ENCODE assay signal across 13 cellular contexts in genomic region chr4:159271857-159272256, GRCh38.
DNase-seq lines count a peak whose midpoint lies in the region; ATAC-seq, FAIRE-seq and TF ChIP-seq lines count a peak whose summit lies in the region.
"Had no signal": no experiment of that assay in that cellular context is flagged by ENCODE, and none has a peak within 500 bp of the region (broad histone marks: within the 10 kb centered on the region; RNA-seq: fewer than 3 reads in every experiment).

No MANE protein-coding gene starts in this region.

- peak; percentile 36 for DNase-seq in Ammon's horn (ENCODE audit: low spot score)
- DNase-seq in IMR-90, result no peak
- peak; percentile 61 for DNase-seq in bronchial epithelial cell (ENCODE audit: low read depth)
- DNase-seq in lung (ENCODE audit: low spot score), result no peak
- DNase-seq in NCI-H510A (lab: John Stamatoyannopoulos, UW), result no peak
- DNase-seq in coronary artery (ENCODE audit: low spot score), result no peak
- DNase-seq in activated naive CD4-positive, alpha-beta T cell treated with anti-CD3 and anti-CD28 coated beads for 36 hours, result no peak
- DNase-seq: DMS 273 treated with DMSO at 0.1 percent for 48 hours; esophagus squamous epithelium; mesendoderm; stimulated activated CD4-positive, alpha-beta T cell treated with anti-CD3 and anti-CD28 coated beads, Interleukin-15, amount 100 ng/mL, for 24 hours had no signal

- no peak overlapping the region for H3K4me3 ChIP-seq in IMR-90 (ENCODE audit: insufficient read depth, low read depth, low read length)
- H3K4me3 ChIP-seq in bronchial epithelial cell (ENCODE audit: low read depth, low read length), result no peak overlapping the region
- H3K4me3 ChIP-seq in lung, result no peak overlapping the region
- H3K4me3 ChIP-seq in coronary artery, result no peak overlapping the region
- H3K4me3 ChIP-seq: esophagus squamous epithelium had no signal

- intact Hi-C loops in IMR-90 (cut with micrococcal nuclease), result no loop called here
- intact Hi-C loops in activated naive CD4-positive, alpha-beta T cell treated with anti-CD3 and anti-CD28 coated beads for 36 hours (cut with micrococcal nuclease), result no loop called here

- TF ChIP-seq CTCF in IMR-90 (conservative IDR thresholded peaks at IDR 0.05; ENCODE audit: low read depth, low read length), result no peak
- TF ChIP-seq CTCF in bronchial epithelial cell (IDR thresholded peaks at IDR 0.05; ENCODE audit: insufficient read depth, low read length, severe bottlenecking), result no peak
- TF ChIP-seq CTCF in lung (IDR thresholded peaks at IDR 0.05; ENCODE audit: control extremely low read depth, extremely low read depth), result no peak
- no peak for TF ChIP-seq CTCF in coronary artery (IDR thresholded peaks at IDR 0.05)

- H4K91ac ChIP-seq in IMR-90 (ENCODE audit: insufficient read depth, low read depth, low read length), result peak overlapping the region; percentile 84

- H2AFZ ChIP-seq in IMR-90 (replicated peaks; ENCODE audit: low read length, poor library complexity), result no peak overlapping the region

- H3K9me3 Mint-ChIP-seq in activated naive CD4-positive, alpha-beta T cell treated with anti-CD3 and anti-CD28 coated beads for 36 hours, result no peaks in the 10 kb centered on the region

- peak overlapping the region; percentile 74 for H3K4ac ChIP-seq in IMR-90 (ENCODE audit: low read depth, low read length)

- 52% methylated on average over 2 of the region's 4 CpGs; no CpG with 5 or more reads in 1 of the 2 experiments for WGBS in IMR-90 (ENCODE audit: extremely low coverage in 2 of 2, insufficient read length in 1 of 2), 2 experiments
- 37 to 48% methylated on average over 4 of the region's 4 CpGs for WGBS in lung, 2 donors

- peak overlapping the region; percentile 84 for H3K18ac ChIP-seq in IMR-90 (ENCODE audit: low read depth, low read length)

- H3K9me3 ChIP-seq in IMR-90 (ENCODE audit: control insufficient read depth, insufficient read depth, low read length) (no peaks in the 10 kb centered on the region), lung (ENCODE audit: control insufficient read depth in 2 of 2, insufficient read depth in 1 of 2, low read length in 1 of 2) (no peaks in the 10 kb centered on the region)
- H3K9me3 ChIP-seq: esophagus squamous epithelium had no signal

- 0 out of 2 replicates have a peak overlapping the region, but pooled peaks have one; percentile 18 for H3K9ac ChIP-seq in IMR-90 (ENCODE audit: low read depth, low read length)

- TF ChIP-seq RAD21 in IMR-90 (IDR thresholded peaks at IDR 0.05; ENCODE audit: low read length), result no peak

- H3K14ac ChIP-seq in IMR-90 (replicated peaks; ENCODE audit: low read depth, low read length), result peak overlapping the region; percentile 39

- H2AK5ac ChIP-seq in IMR-90 (ENCODE audit: low read depth, low read length), result peak overlapping the region; percentile 60; the same call in 1 of the 2 replicates

- no peak overlapping the region for H3K27ac Mint-ChIP-seq in activated naive CD4-positive, alpha-beta T cell treated with anti-CD3 and anti-CD28 coated beads for 36 hours

- H3K4me1 Mint-ChIP-seq in activated naive CD4-positive, alpha-beta T cell treated with anti-CD3 and anti-CD28 coated beads for 36 hours (ENCODE audit: low read depth), result peaks cover 7% of the 10 kb centered on the region

- no TSS peak for BruUV-seq in IMR-90 (replicated peaks; lab: Mats Ljungman, UMichigan)

- peak overlapping the region; percentile 94 for H3K27ac ChIP-seq in IMR-90 (ENCODE audit: insufficient read depth, low read length)
- peak overlapping the region; percentile 37 to 60 for H3K27ac ChIP-seq in lung (ENCODE audit: low read depth in 1 of 2, low read length in 1 of 2)
- peak overlapping the region in 1 of 2 donors; percentile 2 for H3K27ac ChIP-seq in coronary artery

- H2BK5ac ChIP-seq in IMR-90 (ENCODE audit: low read depth, low read length, poor library complexity, severe bottlenecking), result peak overlapping the region; percentile 86

- H4K20me1 ChIP-seq in IMR-90 (ENCODE audit: insufficient read depth, low read length), result peaks cover 6% of the 10 kb centered on the region; the same call in 1 of the 2 replicates

- ATAC-seq in IMR-90 (ENCODE audit: low read depth) (no peak; the same call in 1 of the 2 replicates), lung (ENCODE audit: insufficient read depth, low FRiP score) (no peak), HG02973 (IDR thresholded peaks at IDR 0.05; ENCODE audit: unreplicated experiment) (no peak)
- ATAC-seq: activated CD4-positive, CD25-positive, alpha-beta regulatory T cell treated with anti-CD3 and anti-CD28 coated beads, Interleukin-2, amount 50 U/mL, for 24 hours had no signal

- H4K5ac ChIP-seq in IMR-90 (ENCODE audit: low read depth, low read length), result peak overlapping the region; percentile 76

- peak overlapping the region; percentile 43 for H3K4me2 ChIP-seq in IMR-90 (ENCODE audit: low read depth, low read length)

- dilution Hi-C loops in IMR-90 (cut with HindIII; ENCODE audit: low sequenced_read_pairs, unreplicated experiment), result no loop called here

- H2BK20ac ChIP-seq in IMR-90 (ENCODE audit: low read depth, low read length), result peak overlapping the region; percentile 40

- peak overlapping the region; percentile 52 for H2BK120ac ChIP-seq in IMR-90 (ENCODE audit: low read depth, low read length)

- peaks cover 13 to 56% of the 10 kb centered on the region in 2 experiments for H3K79me1 ChIP-seq in IMR-90 (ENCODE audit: low read depth in 1 of 2, low read length in 2 of 2)

- CTCF ChIA-PET in IMR-90 (lab: Yijun Ruan, JAX), result interaction anchor here (1.0 kb wide), 1 partner anchor 25 kb away, joined by 3 read pairs; no protein-coding TSS in a partner anchor
- CTCF ChIA-PET in activated naive CD4-positive, alpha-beta T cell treated with anti-CD3 and anti-CD28 coated beads for 36 hours (lab: Charles Lee), result no interaction called here

- no peak overlapping the region for H3K4me3 Mint-ChIP-seq in activated naive CD4-positive, alpha-beta T cell treated with anti-CD3 and anti-CD28 coated beads for 36 hours

- H3K27me3 ChIP-seq in IMR-90 (ENCODE audit: control insufficient read depth, insufficient read depth, low read length) (no peaks in the 10 kb centered on the region), bronchial epithelial cell (ENCODE audit: control insufficient read depth, insufficient read depth, low read length) (no peaks in the 10 kb centered on the region), lung (ENCODE audit: control insufficient read depth, insufficient read depth) (no peaks in the 10 kb centered on the region)
- H3K27me3 ChIP-seq: esophagus squamous epithelium had no signal

- H3K36me3 Mint-ChIP-seq in activated naive CD4-positive, alpha-beta T cell treated with anti-CD3 and anti-CD28 coated beads for 36 hours (ENCODE audit: low read depth), result peaks cover 2% of the 10 kb centered on the region

- H3K9me1 ChIP-seq in IMR-90 (ENCODE audit: insufficient read depth, low read length), result peaks cover 4% of the 10 kb centered on the region

- H2AK9ac ChIP-seq in IMR-90 (replicated peaks; ENCODE audit: low read depth, low read length, poor library complexity), result no peak overlapping the region

- in situ Hi-C loops in IMR-90 (cut with MboI; ENCODE audit: low sequenced_read_pairs), result no loop called here

- FAIRE-seq in bronchial epithelial cell (lab: Jason Lieb, UNC), result no peak

- no peak for TF ChIP-seq POLR2A in IMR-90 (IDR thresholded peaks at IDR 0.05; ENCODE audit: low read depth, low read length)

- H3K4me1 ChIP-seq in IMR-90 (ENCODE audit: control insufficient read depth, insufficient read depth, low read length) (peaks cover 18% of the 10 kb centered on the region), lung (ENCODE audit: control insufficient read depth in 2 of 2, insufficient read depth in 2 of 2, low read length in 2 of 2) (peaks cover 5 to 39% of the 10 kb centered on the region in 2 donors)

- no peaks in the 10 kb centered on the region for H3K27me3 Mint-ChIP-seq in activated naive CD4-positive, alpha-beta T cell treated with anti-CD3 and anti-CD28 coated beads for 36 hours (ENCODE audit: low read depth)

- H4K8ac ChIP-seq in IMR-90 (ENCODE audit: low read depth in 2 of 2, low read length in 2 of 2), result peak overlapping the region; percentile 34 to 57

- H3K23ac ChIP-seq in IMR-90 (ENCODE audit: low read depth, low read length), result peak overlapping the region; percentile 63

- POLR2A ChIA-PET in IMR-90 (lab: Charles Lee; ENCODE audit: unreplicated experiment), result no interaction called here

- peak overlapping the region; percentile 25; the same call in 1 of the 2 replicates for H3K56ac ChIP-seq in IMR-90 (ENCODE audit: extremely low read depth, insufficient read depth, low read length)

- H3K36me3 ChIP-seq in IMR-90 (ENCODE audit: control insufficient read depth, insufficient read depth, low read length) (0 out of 2 replicates have a peak, but pooled peaks cover 1% of the 10 kb centered on the region), bronchial epithelial cell (ENCODE audit: control insufficient read depth, insufficient read depth, low read length) (no peaks in the 10 kb centered on the region), lung (ENCODE audit: control insufficient read depth in 2 of 2, insufficient read depth in 2 of 2, low read length in 2 of 2) (no peaks in the 10 kb centered on the region)
- H3K36me3 ChIP-seq: esophagus squamous epithelium had no signal

- H2BK15ac ChIP-seq in IMR-90 (ENCODE audit: low read depth, low read length), result peak overlapping the region; percentile 51; the same call in 1 of the 3 replicates

TF ChIP-seq in IMR-90, 13 proteins besides CTCF, POLR2A, EP300 and RAD21 (continues in another document):
- no peak for TF ChIP-seq MXI1 (IDR thresholded peaks at IDR 0.05; ENCODE audit: borderline replicate concordance, low read depth, low read length)
- no peak for TF ChIP-seq ELK1 (IDR thresholded peaks at IDR 0.05; ENCODE audit: borderline replicate concordance, low read depth, low read length)
- no peak for TF ChIP-seq CEBPB (IDR thresholded peaks at IDR 0.05; ENCODE audit: low read depth, low read length)
- no peak for TF ChIP-seq SMC3 (IDR thresholded peaks at IDR 0.05; ENCODE audit: low read depth, low read length)
- no peak for TF ChIP-seq FOS (IDR thresholded peaks at IDR 0.05; ENCODE audit: low read depth, low read length)
- no peak for TF ChIP-seq CHD1 (IDR thresholded peaks at IDR 0.05; ENCODE audit: low read depth, low read length)
- no peak for TF ChIP-seq MAZ (IDR thresholded peaks at IDR 0.05; ENCODE audit: borderline replicate concordance, low read depth, low read length)
- no peak for TF ChIP-seq MAFK (IDR thresholded peaks at IDR 0.05; ENCODE audit: low read depth, low read length)
- no peak for TF ChIP-seq RFX5 (IDR thresholded peaks at IDR 0.05; ENCODE audit: low read depth, low read length)
- TF ChIP-seq RCOR1 (IDR thresholded peaks at IDR 0.05; ENCODE audit: insufficient replicate concordance, low read length), result no peak

Comparison
In these comparisons a context has a peak if more than half of its experiments do, and no peak if none do; other contexts are left out.
1. DNase-seq: peak in Ammon's horn (single experiment) and bronchial epithelial cell (single experiment); none in IMR-90 (single experiment), lung (single experiment), NCI-H510A (single experiment), coronary artery (single experiment) and activated naive CD4-positive, alpha-beta T cell treated with anti-CD3 and anti-CD28 coated beads for 36 hours (single experiment).